ENCODE assay signal across 9 cellular contexts in the genomic region with DNA sequence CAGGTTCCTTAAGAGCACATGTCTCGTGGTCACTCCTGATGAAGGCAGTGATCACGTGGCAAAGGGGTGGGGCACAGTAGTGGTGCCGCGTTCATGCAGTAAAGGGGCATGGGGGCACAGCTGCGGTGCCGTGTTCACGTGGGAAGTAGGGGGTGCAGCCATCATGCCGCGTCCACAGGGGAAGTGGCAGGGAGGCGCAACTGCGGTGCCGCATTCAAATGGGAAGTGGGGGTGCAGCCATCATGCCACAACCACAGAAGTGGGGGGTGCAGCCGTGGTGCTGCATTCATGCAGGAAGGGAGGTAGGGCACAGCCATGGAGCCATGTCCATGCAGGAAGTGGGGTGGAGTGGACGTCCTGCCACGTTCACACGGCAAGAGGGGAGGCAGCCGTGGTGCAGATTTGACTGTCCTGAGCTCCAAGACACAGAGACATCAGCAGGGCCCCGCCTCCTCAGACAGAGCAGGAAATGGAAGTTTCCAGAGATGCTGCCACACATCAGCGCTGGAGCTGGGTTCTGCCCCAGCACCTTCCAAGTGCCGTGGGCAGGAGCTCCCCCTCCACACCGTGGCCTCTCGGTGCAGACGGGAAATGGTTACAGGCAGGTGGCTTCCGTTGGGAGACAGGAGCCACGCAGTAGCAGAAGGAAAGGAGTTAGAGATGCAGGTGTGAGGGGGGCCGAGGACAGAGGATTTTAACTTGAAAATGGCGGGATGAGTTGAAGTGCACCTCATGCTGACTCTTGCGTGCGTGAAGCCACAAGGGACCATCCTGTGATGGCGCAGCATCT.
DNase-seq lines count a peak whose midpoint lies in the region; ATAC-seq and TF ChIP-seq lines count a peak whose summit lies in the region.
"Had no signal": no experiment of that assay in that cellular context is flagged by ENCODE, and none has a peak within 500 bp of the region (broad histone marks: within the 10 kb centered on the region; RNA-seq: fewer than 3 reads in every experiment).

No MANE protein-coding gene starts in this region.

- peak overlapping the region in 1 of 2 donors; percentile 54 for H3K4me3 ChIP-seq in CD4-positive, alpha-beta memory T cell (ENCODE audit: low read length in 2 of 2)
- H3K4me3 ChIP-seq in Peyer's patch (peak overlapping the region in 2 of 4 donors; percentile 12 to 40), rectal smooth muscle tissue (ENCODE audit: low read length) (peak overlapping the region; percentile 44)
- H3K4me3 ChIP-seq: uterus had no signal

- TF ChIP-seq CTCF in Peyer's patch (IDR thresholded peaks at IDR 0.05) (no peak), GM13977 (IDR thresholded peaks at IDR 0.05; ENCODE audit: extremely low read depth, insufficient read depth, missing control alignments) (no peak)

- H3K27me3 ChIP-seq in CD4-positive, alpha-beta memory T cell (ENCODE audit: insufficient read depth, low read length): no peaks in the 10 kb centered on the region
- no peaks in the 10 kb centered on the region for H3K27me3 ChIP-seq in Peyer's patch
- no peaks in the 10 kb centered on the region for H3K27me3 ChIP-seq in rectal smooth muscle tissue (ENCODE audit: control insufficient read depth, insufficient read depth, low read length)
- H3K27me3 ChIP-seq: uterus had no signal

- peak; percentile 58 to 64 for ATAC-seq in activated naive CD4-positive, alpha-beta T cell treated with anti-CD3 and anti-CD28 coated beads, Interleukin-2, amount 50 U/mL, for 72 hours
- ATAC-seq in HG03521 (IDR thresholded peaks at IDR 0.05; ENCODE audit: unreplicated experiment): no peak

- H3K27ac ChIP-seq in CD4-positive, alpha-beta memory T cell (ENCODE audit: low read depth, low read length): no peak overlapping the region
- H3K27ac ChIP-seq in Peyer's patch: peak overlapping the region in 2 of 4 donors; percentile 16 to 73
- no peak overlapping the region for H3K27ac ChIP-seq in rectal smooth muscle tissue (ENCODE audit: low read depth, low read length)

- peak overlapping the region; percentile 82 to 95 (median 92) for H3K4me3 Mint-ChIP-seq in CD4-positive, alpha-beta memory T cell

- H3K9me3 Mint-ChIP-seq in CD4-positive, alpha-beta memory T cell: peaks cover 0 to 3% (median 0%) of the 10 kb centered on the region in 8 donors
- H3K9me3 Mint-ChIP-seq in activated naive CD4-positive, alpha-beta T cell treated with anti-CD3 and anti-CD28 coated beads, Interleukin-2, amount 50 U/mL, for 72 hours: no peaks in the 10 kb centered on the region

- H3K27ac Mint-ChIP-seq in CD4-positive, alpha-beta memory T cell: peak overlapping the region; percentile 93 to 97 (median 96)
- peak overlapping the region; percentile 45 to 52 for H3K27ac Mint-ChIP-seq in activated naive CD4-positive, alpha-beta T cell treated with anti-CD3 and anti-CD28 coated beads, Interleukin-2, amount 50 U/mL, for 72 hours

- POLR2A ChIA-PET in CD4-positive, alpha-beta memory T cell (lab: Charles Lee; ENCODE audit: partially characterized antibody): interaction anchor here (1.0 to 3.0 kb wide), 6 partner anchors 19 to 568 kb away, joined by 3 to 11 read pairs (median 4); no protein-coding TSS in a partner anchor

- no peaks in the 10 kb centered on the region for H3K36me3 ChIP-seq in CD4-positive, alpha-beta memory T cell (ENCODE audit: insufficient read depth, low read length)
- H3K36me3 ChIP-seq in Peyer's patch (peaks cover 0 to 18% (median 0%) of the 10 kb centered on the region in 3 donors), rectal smooth muscle tissue (ENCODE audit: control insufficient read depth, insufficient read depth, low read length) (no peaks in the 10 kb centered on the region)
- H3K36me3 ChIP-seq: uterus had no signal

- CTCF ChIA-PET in CD4-positive, alpha-beta memory T cell (lab: Charles Lee; ENCODE audit: partially characterized antibody): interaction anchor here (1.0 to 4.2 kb wide), 7 partner anchors 14 to 501 kb away, joined by 3 to 31 read pairs (median 4); no protein-coding TSS in a partner anchor

- intact Hi-C loops in CD4-positive, alpha-beta memory T cell (cut with micrococcal nuclease): loop anchor here (5.0 kb wide), 1 partner anchor 48 kb away; no protein-coding TSS in a partner anchor

- no peak overlapping the region for H3K9ac ChIP-seq in rectal smooth muscle tissue (ENCODE audit: low read length)

- H3K4me1 ChIP-seq in CD4-positive, alpha-beta memory T cell (ENCODE audit: insufficient read depth, low read length): peaks cover 59% of the 10 kb centered on the region
- peaks cover 0 to 19% (median 18%) of the 10 kb centered on the region in 4 donors for H3K4me1 ChIP-seq in Peyer's patch
- H3K4me1 ChIP-seq in rectal smooth muscle tissue (ENCODE audit: control insufficient read depth, insufficient read depth, low read length): peaks cover 20% of the 10 kb centered on the region

- no peaks in the 10 kb centered on the region for H3K27me3 Mint-ChIP-seq in CD4-positive, alpha-beta memory T cell

- in situ Hi-C loops in GM13977 (cut with MboI; ENCODE audit: low pct_unique_long_range_greater_than_20kb, low sequenced_read_pairs, unreplicated experiment): loop anchor here (25.0 kb wide), 1 partner anchor 573 kb away; a partner anchor contains a TSS

- no peak for TF ChIP-seq POLR2A in Peyer's patch (IDR thresholded peaks at IDR 0.05)

- peaks cover 48 to 68% (median 54%) of the 10 kb centered on the region in 4 donors for H3K4me1 Mint-ChIP-seq in CD4-positive, alpha-beta memory T cell

- DNase-seq in CD4-positive, alpha-beta memory T cell: peak; percentile 41 to 81 (median 56)
- DNase-seq in Peyer's patch (peak in 2 of 3 donors; percentile 81), AG08395 (ENCODE audit: low spot score) (no peak), GM13977 (ENCODE audit: low spot score) (no peak), NCI-H526 (lab: John Stamatoyannopoulos, UW) (no peak)
- DNase-seq in activated naive CD4-positive, alpha-beta T cell treated with anti-CD3 and anti-CD28 coated beads, Interleukin-2, amount 50 U/mL, for 72 hours (ENCODE audit: low spot score in 2 of 2): peak in 1 of 2 donors; percentile 38

- no peaks in the 10 kb centered on the region for H3K9me3 ChIP-seq in CD4-positive, alpha-beta memory T cell (ENCODE audit: control insufficient read depth in 1 of 2, low read length in 2 of 2)
- H3K9me3 ChIP-seq in Peyer's patch: no peaks in the 10 kb centered on the region
- H3K9me3 ChIP-seq: uterus had no signal

- no peaks in the 10 kb centered on the region for H3K36me3 Mint-ChIP-seq in CD4-positive, alpha-beta memory T cell
- H3K36me3 Mint-ChIP-seq in activated naive CD4-positive, alpha-beta T cell treated with anti-CD3 and anti-CD28 coated beads, Interleukin-2, amount 50 U/mL, for 72 hours: no peaks in the 10 kb centered on the region

Comparison
In these comparisons a context has a peak if more than half of its experiments do, and no peak if none do; other contexts are left out.
1. DNase-seq: peak in CD4-positive, alpha-beta memory T cell (5 of 5) and Peyer's patch (2 of 3); none in AG08395 (single experiment), GM13977 (single experiment) and NCI-H526 (0 of 2).